Comparison of ENCODE assay signal across 19 cellular contexts in genomic region chr1:53111693-53112092, GRCh38. TPM values are rescaled to one million over a fixed set of nuclear protein-coding genes. Genes with fewer than 3 reads are reported as not detected.
DNase-seq lines count a peak whose midpoint lies in the region; ATAC-seq, FAIRE-seq and TF ChIP-seq lines count a peak whose summit lies in the region.
"Had no signal": no experiment of that assay in that cellular context is flagged by ENCODE, and none has a peak within 500 bp of the region (broad histone marks: within the 10 kb centered on the region; RNA-seq: fewer than 3 reads in every experiment).

No MANE protein-coding gene starts in this region.

- H3K36me3 ChIP-seq in Peyer's patch = no peaks in the 10 kb centered on the region
- H3K36me3 ChIP-seq in duodenal mucosa (ENCODE audit: control insufficient read depth in 1 of 2, insufficient read depth in 2 of 2, low read length in 2 of 2) = no peaks in the 10 kb centered on the region
- H3K36me3 ChIP-seq in neural progenitor cell = no peaks in the 10 kb centered on the region
- H3K36me3 ChIP-seq: BLaER1 treated with 17β-estradiol and CSF1 and Interleukin-3, amounts not matched to agents 10 nM and 100 nM had no signal

- DNase-seq in A549 (ENCODE audit: low read depth in 1 of 2, low spot score in 1 of 2) = no peak
- DNase-seq in Peyer's patch = no peak
- no peak for DNase-seq in neural progenitor cell (ENCODE audit: low spot score)
- DNase-seq in MCF 10A (ENCODE audit: unreplicated experiment) = no peak
- DNase-seq in lower leg skin (ENCODE audit: low spot score in 2 of 2) = no peak
- DNase-seq: GDM1, NCI-H1417, NCI-H1930, NCI-H2171, NCI-H446, NCI-H69 had no signal

- H3K36me3 Mint-ChIP-seq in neural progenitor cell (no peaks in the 10 kb centered on the region), MCF 10A (ENCODE audit: insufficient read depth, unreplicated experiment) (peaks cover 5% of the 10 kb centered on the region)

- H3K27ac ChIP-seq in A549 (peak overlapping the region; percentile 81 to 86; a peak in 5 of 6 replicates), Peyer's patch (peak overlapping the region in 3 of 4 donors; percentile 62 to 88 (median 83)), duodenal mucosa (ENCODE audit: low read depth, low read length) (peak overlapping the region; percentile 37), neural progenitor cell (no peak overlapping the region)
- H3K27ac ChIP-seq: 22Rv1, RWPE1 had no signal

- no peaks in the 10 kb centered on the region for H3K27me3 ChIP-seq in Peyer's patch
- H3K27me3 ChIP-seq in duodenal mucosa (ENCODE audit: control insufficient read depth in 1 of 2, insufficient read depth in 2 of 2, low read length in 2 of 2) = no peaks in the 10 kb centered on the region
- H3K27me3 ChIP-seq in neural progenitor cell = peaks cover 46% of the 10 kb centered on the region
- H3K27me3 ChIP-seq: BLaER1 treated with 17β-estradiol and CSF1 and Interleukin-3, amounts not matched to agents 10 nM and 100 nM had no signal

- POLR2A ChIA-PET in A549 (lab: Yijun Ruan, JAX) = no interaction called here
- POLR2A ChIA-PET in MCF 10A (lab: Yijun Ruan, JAX) = no interaction called here

- H3K4me3 Mint-ChIP-seq in neural progenitor cell (no peak overlapping the region), MCF 10A (ENCODE audit: unreplicated experiment) (no peak overlapping the region)

- 72% methylated on average over 5 of the region's 5 CpGs for WGBS in A549 (ENCODE audit: missing lambda C conversion rate)
- 73 to 77% methylated on average over 5 of the region's 5 CpGs for WGBS in lower leg skin, 2 donors

- H3K9me3 ChIP-seq in A549 = peaks cover 8% of the 10 kb centered on the region
- no peaks in the 10 kb centered on the region for H3K9me3 ChIP-seq in Peyer's patch
- peaks cover 5% of the 10 kb centered on the region in 2 donors for H3K9me3 ChIP-seq in duodenal mucosa (ENCODE audit: control insufficient read depth in 1 of 2, low read length in 2 of 2)
- no peaks in the 10 kb centered on the region for H3K9me3 ChIP-seq in neural progenitor cell (ENCODE audit: low read depth)

- H3K27me3 Mint-ChIP-seq in neural progenitor cell (ENCODE audit: insufficient read depth, low read depth) = peaks cover 17% of the 10 kb centered on the region
- peaks cover 12% of the 10 kb centered on the region for H3K27me3 Mint-ChIP-seq in MCF 10A (ENCODE audit: insufficient read depth, unreplicated experiment)

- H3K4me1 Mint-ChIP-seq in neural progenitor cell = peaks cover 30% of the 10 kb centered on the region
- H3K4me1 Mint-ChIP-seq in MCF 10A (ENCODE audit: insufficient read depth, unreplicated experiment) = peaks cover 6% of the 10 kb centered on the region

- H3K79me2 ChIP-seq in neural progenitor cell (ENCODE audit: low read depth) = no peaks in the 10 kb centered on the region

- no peak for TF ChIP-seq RAD21 in A549 (conservative IDR thresholded peaks at IDR 0.05 in 1 of 2, IDR thresholded peaks at IDR 0.05 in 1 of 2)

- BruUV-seq in MCF 10A (replicated peaks; lab: Mats Ljungman, UMichigan) = no TSS peak

- H3K9me3 Mint-ChIP-seq in neural progenitor cell (peaks cover 5% of the 10 kb centered on the region), MCF 10A (ENCODE audit: unreplicated experiment) (no peaks in the 10 kb centered on the region)

- peaks cover 11% of the 10 kb centered on the region for H4K20me1 ChIP-seq in neural progenitor cell (ENCODE audit: low read depth)
- H4K20me1 ChIP-seq: BLaER1 treated with 17β-estradiol and CSF1 and Interleukin-3, amounts not matched to agents 10 nM and 100 nM had no signal

- peaks cover 15% of the 10 kb centered on the region for H3F3A ChIP-seq in neural progenitor cell (ENCODE audit: low read depth)

- CTCF ChIA-PET in A549 (lab: Yijun Ruan, JAX) = interaction anchor here (0.6 to 1.2 kb wide), 2 partner anchors 31 to 688 kb away, joined by 3 to 4 read pairs; no protein-coding TSS in a partner anchor
- CTCF ChIA-PET in MCF 10A (lab: Yijun Ruan, JAX) = interaction anchor here (0.5 to 0.6 kb wide), 3 partner anchors 197 to 381 kb away, joined by 3 to 5 read pairs (median 3); no protein-coding TSS in a partner anchor

- no peak for FAIRE-seq in A549 (lab: Jason Lieb, UNC)
- FAIRE-seq: GM12878, H1 had no signal

- no peak for TF ChIP-seq EP300 in A549 (IDR thresholded peaks at IDR 0.05)

- peaks cover 65% of the 10 kb centered on the region for H3K4me1 ChIP-seq in A549
- H3K4me1 ChIP-seq in Peyer's patch = peaks cover 0 to 56% (median 3%) of the 10 kb centered on the region in 4 donors
- peaks cover 63 to 64% of the 10 kb centered on the region in 2 donors for H3K4me1 ChIP-seq in duodenal mucosa (ENCODE audit: control insufficient read depth in 1 of 2, insufficient read depth in 2 of 2, low read length in 2 of 2)
- H3K4me1 ChIP-seq in neural progenitor cell = peaks cover 26% of the 10 kb centered on the region

- H3K27ac Mint-ChIP-seq in neural progenitor cell (peak overlapping the region; percentile 30), MCF 10A (ENCODE audit: low read depth, unreplicated experiment) (no peak overlapping the region)

- no peak overlapping the region for H2AFZ ChIP-seq in neural progenitor cell (replicated peaks)

- H3K4me2 ChIP-seq in A549 (no peak overlapping the region), neural progenitor cell (no peak overlapping the region)

- TF ChIP-seq CTCF in A549 (IDR thresholded peaks at IDR 0.05) (no peak), Peyer's patch (IDR thresholded peaks at IDR 0.05) (no peak), neural progenitor cell (IDR thresholded peaks at IDR 0.05) (no peak), MCF 10A (IDR thresholded peaks at IDR 0.05; ENCODE audit: unreplicated experiment) (no peak), lower leg skin (IDR thresholded peaks at IDR 0.05) (no peak)

- no peak for ATAC-seq in A549
- no peak for ATAC-seq in HG03039 (IDR thresholded peaks at IDR 0.05; ENCODE audit: unreplicated experiment)
- no peak for ATAC-seq in GM21381 (IDR thresholded peaks at IDR 0.05; ENCODE audit: unreplicated experiment)
- ATAC-seq: GM12878 had no signal

- H3K9ac ChIP-seq in duodenal mucosa (ENCODE audit: low read depth in 1 of 2, low read length in 2 of 2) (peak overlapping the region; percentile 9 to 15), neural progenitor cell (no peak overlapping the region)

- H3K4me3 ChIP-seq in A549 (no peak overlapping the region), Peyer's patch (peak overlapping the region in 1 of 4 donors; percentile 5), duodenal mucosa (ENCODE audit: low read depth in 1 of 2, low read length in 2 of 2) (no peak overlapping the region), neural progenitor cell (no peak overlapping the region), lower leg skin (ENCODE audit: low read depth, poor library complexity, severe bottlenecking) (no peak overlapping the region)
- H3K4me3 ChIP-seq: GM12878 had no signal

- TF ChIP-seq POLR2A in A549 (IDR thresholded peaks at IDR 0.05; ENCODE audit: low read length) = no peak
- TF ChIP-seq POLR2A in Peyer's patch (IDR thresholded peaks at IDR 0.05) = no peak
- TF ChIP-seq POLR2A in lower leg skin (IDR thresholded peaks at IDR 0.05) = no peak

- intact Hi-C loops in MCF 10A (cut with micrococcal nuclease) (no loop called here), lower leg skin (cut with DNase I; ENCODE audit: low total_unique reads) (no loop called here)

TF ChIP-seq in A549, 52 proteins besides CTCF, POLR2A, EP300 and RAD21:
- TF ChIP-seq HOXB13 (CRISPR knock-in tag; IDR thresholded peaks at IDR 0.05; ENCODE audit: low read depth) (no peak), KDM1A (IDR thresholded peaks at IDR 0.05; ENCODE audit: low read depth) (no peak)
TF ChIP-seq in A549: peak in this region for 0.

RNA-seq across cellular contexts. Expression of gene SLC1A7, which starts 30.7 kb away (rescaled TPM):
- polyA plus RNA-seq in A549 (2011; rRNA removed) = 0.12 TPM in 2 replicates
- polyA plus RNA-seq in A549 (2012; cell fraction: cytosol; rRNA removed) = 0.08 and 0.09 TPM in 2 replicates
- 0.24 and 0.25 TPM in 2 replicates for polyA plus RNA-seq in A549 (2012; cell fraction: nucleus; rRNA removed)
- 0.03 to 0.07 TPM (median 0.04 TPM) in 3 replicates for polyA plus RNA-seq in A549 (2017; fragmentation: RNase III; extraction: RNeasy Plus Mini Kit Qiagen cat#74134 plus additional on column Dnase treatment)
- 0.12 TPM in 1 of 2 replicates, not detected in the other for polyA minus RNA-seq in A549 (2011; rRNA and poly(A)+ RNA removed)
- 10 to 100 TPM in 1 of 4 donors, 1 to 10 TPM in 2, not detected in 1; 4.7 to 12.8 (median 9.4) TPM for total RNA-seq in Peyer's patch
- total RNA-seq in neural progenitor cell (ENCODE audit: low replicate concordance) = not detected in 2 replicates
- total RNA-seq in MCF 10A (2022) = not detected in 2 replicates
- total RNA-seq in lower leg skin = not detected
- total RNA-seq: GM12878, H1 had no signal
- polyA plus RNA-seq: GM12878, H1 had no signal

RNA-seq across cellular contexts. Expression of gene PODN, which starts 49.7 kb away (rescaled TPM):
- 0.05 and 0.15 TPM in 2 replicates for polyA plus RNA-seq in A549 (2011; rRNA removed)
- 0.01 TPM in 1 of 2 replicates, not detected in the other for polyA plus RNA-seq in A549 (2012; cell fraction: cytosol; rRNA removed)
- polyA plus RNA-seq in A549 (2012; cell fraction: nucleus; rRNA removed) = 0.05 and 0.17 TPM in 2 replicates
- polyA plus RNA-seq in A549 (2017; fragmentation: RNase III; extraction: RNeasy Plus Mini Kit Qiagen cat#74134 plus additional on column Dnase treatment) = not detected in 3 replicates
- polyA minus RNA-seq in A549 (2011; rRNA and poly(A)+ RNA removed) = not detected in 2 replicates
- 10 to 100 TPM in 3 of 4 donors, 1 to 10 TPM in 1; 7.0 to 32.2 (median 17.0) TPM for total RNA-seq in Peyer's patch
- 0.09 TPM in 1 of 2 replicates, not detected in the other for total RNA-seq in neural progenitor cell (ENCODE audit: low replicate concordance)
- total RNA-seq in MCF 10A (2022) = not detected in 2 replicates
- 10 to 100 TPM; 11.3 to 58.8 (median 14.4) TPM for total RNA-seq in lower leg skin
- polyA plus RNA-seq: GM12878 had no signal
